16 cellular contexts compared by ENCODE assay signal in genomic region chrX:39983715-39984114, GRCh38.
DNase-seq lines count a peak whose midpoint lies in the region; ATAC-seq, FAIRE-seq and TF ChIP-seq lines count a peak whose summit lies in the region.
"Had no signal": no experiment of that assay in that cellular context is flagged by ENCODE, and none has a peak within 500 bp of the region (broad histone marks: within the 10 kb centered on the region; RNA-seq: fewer than 3 reads in every experiment).

No MANE protein-coding gene starts in this region.

- H3K9ac ChIP-seq in mesendoderm (ENCODE audit: low read length), result no peak overlapping the region

- no peak overlapping the region for H3K4me2 ChIP-seq in mesendoderm (ENCODE audit: low read length)

- H3K79me2 ChIP-seq in mesendoderm (ENCODE audit: control insufficient read depth, insufficient read depth, low read length), result no peaks in the 10 kb centered on the region

- DNase-seq in DMS 273 treated with DMSO at 0.1 percent for 48 hours (lab: John Stamatoyannopoulos, UW) (peak; percentile 60), NCI-H1694 (lab: John Stamatoyannopoulos, UW) (peak; percentile 22), bronchial epithelial cell (ENCODE audit: low read depth) (peak; percentile 68), kidney tubule cell (ENCODE audit: low spot score) (peak; percentile 63), NCI-H524 (lab: John Stamatoyannopoulos, UW) (no peak), mesendoderm (no peak), ureter (ENCODE audit: low spot score) (no peak)
- DNase-seq: activated CD4-positive, alpha-beta T cell treated with anti-CD3 and anti-CD28 coated beads for 1 hour; activated naive CD8-positive, alpha-beta T cell treated with anti-CD3 and anti-CD28 coated beads, Interleukin-2, amount 10 ng/mL, durations not matched to agents 7 days and 5 days; activated T-cell treated with anti-CD3 and anti-CD28 coated beads for 4 hours; esophagus squamous epithelium; H9; NCI-H2107 had no signal

- H3K4ac ChIP-seq in mesendoderm (ENCODE audit: low read depth, low read length), result no peak overlapping the region

- no peak overlapping the region for H3K23ac ChIP-seq in mesendoderm (ENCODE audit: low read length)

- H3K4me1 ChIP-seq in mesendoderm (ENCODE audit: control insufficient read depth, low read depth, low read length), result no peaks in the 10 kb centered on the region
- H3K4me1 ChIP-seq: BE2C had no signal

- H3K36me3 ChIP-seq in bronchial epithelial cell (ENCODE audit: control insufficient read depth, insufficient read depth, low read length) (no peaks in the 10 kb centered on the region), mesendoderm (ENCODE audit: control insufficient read depth, insufficient read depth, low read length) (no peaks in the 10 kb centered on the region)
- H3K36me3 ChIP-seq: BE2C, esophagus squamous epithelium had no signal

- FAIRE-seq in bronchial epithelial cell (lab: Jason Lieb, UNC), result peak; percentile 23

- H2BK5ac ChIP-seq in mesendoderm (ENCODE audit: low read length), result no peak overlapping the region

- H3K56ac ChIP-seq in mesendoderm (ENCODE audit: low read length), result no peak overlapping the region

- no peak overlapping the region for H3K4me3 ChIP-seq in bronchial epithelial cell (ENCODE audit: low read depth, low read length)
- no peak overlapping the region for H3K4me3 ChIP-seq in mesendoderm (ENCODE audit: low read length)
- H3K4me3 ChIP-seq: coronary artery, esophagus squamous epithelium had no signal

- H3K18ac ChIP-seq in mesendoderm (ENCODE audit: low read length), result no peak overlapping the region

- H3K27me3 ChIP-seq in bronchial epithelial cell (ENCODE audit: control insufficient read depth, insufficient read depth, low read length), result no peaks in the 10 kb centered on the region
- H3K27me3 ChIP-seq in mesendoderm (ENCODE audit: insufficient read depth, low read length, poor library complexity), result no peaks in the 10 kb centered on the region
- H3K27me3 ChIP-seq: BE2C, esophagus squamous epithelium had no signal

- no peak overlapping the region for H4K8ac ChIP-seq in mesendoderm (ENCODE audit: low read depth, low read length)

- no CpG with 5 or more reads among the region's 5 CpGs for WGBS in mesendoderm (ENCODE audit: extremely low coverage, insufficient coverage, low lambda C conversion rate)

- H4K5ac ChIP-seq in mesendoderm (ENCODE audit: low read length), result no peak overlapping the region

- H2BK120ac ChIP-seq in mesendoderm (ENCODE audit: low read depth, low read length), result no peak overlapping the region

- H2BK15ac ChIP-seq in mesendoderm (replicated peaks; ENCODE audit: low read depth), result no peak overlapping the region

- no peak for TF ChIP-seq CTCF in bronchial epithelial cell (IDR thresholded peaks at IDR 0.05; ENCODE audit: insufficient read depth, low read length, severe bottlenecking)

- no peak overlapping the region for H3K27ac ChIP-seq in mesendoderm (ENCODE audit: low read depth, low read length)
- H3K27ac ChIP-seq: coronary artery had no signal

- H3K79me1 ChIP-seq in mesendoderm (ENCODE audit: low read length), result no peaks in the 10 kb centered on the region

- no peak overlapping the region for H2AK5ac ChIP-seq in mesendoderm (ENCODE audit: low read length)

- ATAC-seq in GM21717 (IDR thresholded peaks at IDR 0.05; ENCODE audit: unreplicated experiment), result no peak

Comparison
In these comparisons a context has a peak if more than half of its experiments do, and no peak if none do; other contexts are left out.
1. DNase-seq: peak in DMS 273 treated with DMSO at 0.1 percent for 48 hours (single experiment), NCI-H1694 (single experiment), bronchial epithelial cell (single experiment) and kidney tubule cell (single experiment); none in NCI-H524 (0 of 2), mesendoderm (single experiment) and ureter (single experiment).